2 cellular contexts compared by ENCODE assay signal in the genomic region with DNA sequence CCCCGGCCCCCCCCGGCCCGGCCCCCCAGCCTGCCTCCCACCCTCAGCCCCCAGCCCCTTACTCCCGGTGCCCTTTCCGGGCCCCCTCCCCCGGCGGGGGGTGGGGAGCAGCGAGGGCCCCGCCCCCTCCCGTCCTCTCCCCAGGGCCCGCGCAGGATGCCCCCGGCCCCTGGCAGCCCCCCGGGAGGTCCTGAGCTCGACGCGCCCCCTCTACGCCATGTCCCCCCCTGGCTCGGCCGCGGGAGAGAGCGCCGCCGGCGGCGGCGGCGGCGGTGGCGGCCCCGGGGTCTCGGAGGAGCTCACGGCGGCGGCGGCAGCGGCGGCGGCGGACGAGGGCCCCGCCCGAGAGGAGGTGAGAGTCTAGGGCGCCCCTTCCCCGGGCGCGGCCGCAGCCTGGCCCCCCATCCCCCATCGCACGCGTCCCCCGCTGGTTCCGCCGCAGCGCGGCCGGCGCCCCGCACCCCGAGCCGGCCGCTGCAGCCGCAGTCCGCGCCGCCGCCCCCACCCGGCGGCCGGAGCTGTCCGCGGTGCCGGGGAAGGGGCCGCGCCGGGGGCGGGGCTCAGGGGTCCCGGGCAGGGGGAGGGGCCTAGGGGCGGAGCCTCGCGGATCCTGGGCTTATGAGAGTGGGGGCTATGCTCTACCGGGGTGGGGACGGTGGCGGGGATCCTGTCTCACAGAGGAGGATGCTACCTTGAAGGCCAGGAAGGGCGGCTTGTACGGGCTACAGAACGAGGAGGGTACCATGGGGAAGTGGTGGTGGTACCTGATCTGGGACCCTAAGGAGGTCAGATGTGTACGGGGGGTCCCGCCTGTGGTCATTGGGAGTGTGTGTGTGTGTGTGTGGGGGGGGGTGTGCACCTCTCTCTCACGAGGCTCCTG.
TF ChIP-seq lines count a peak whose summit lies in the region.

No MANE protein-coding gene starts in this region.

TF ChIP-seq in K562, 482 proteins besides CTCF, POLR2A, EP300 and RAD21:
- no peak for TF ChIP-seq SMARCA4 (IDR thresholded peaks at IDR 0.05)
- TF ChIP-seq ZNF778 (CRISPR knock-in tag; IDR thresholded peaks at IDR 0.05): no peak
- no peak for TF ChIP-seq MEF2D (tag; conservative IDR thresholded peaks at IDR 0.05; ENCODE audit: low read depth)
- peak; percentile 18; the same call in 1 of the 2 replicates for TF ChIP-seq ZNF740 (CRISPR knock-in tag; IDR thresholded peaks at IDR 0.05)
- TF ChIP-seq ZNF740 (tag; IDR thresholded peaks at IDR 0.05): no peak
- TF ChIP-seq, protein P1, sequence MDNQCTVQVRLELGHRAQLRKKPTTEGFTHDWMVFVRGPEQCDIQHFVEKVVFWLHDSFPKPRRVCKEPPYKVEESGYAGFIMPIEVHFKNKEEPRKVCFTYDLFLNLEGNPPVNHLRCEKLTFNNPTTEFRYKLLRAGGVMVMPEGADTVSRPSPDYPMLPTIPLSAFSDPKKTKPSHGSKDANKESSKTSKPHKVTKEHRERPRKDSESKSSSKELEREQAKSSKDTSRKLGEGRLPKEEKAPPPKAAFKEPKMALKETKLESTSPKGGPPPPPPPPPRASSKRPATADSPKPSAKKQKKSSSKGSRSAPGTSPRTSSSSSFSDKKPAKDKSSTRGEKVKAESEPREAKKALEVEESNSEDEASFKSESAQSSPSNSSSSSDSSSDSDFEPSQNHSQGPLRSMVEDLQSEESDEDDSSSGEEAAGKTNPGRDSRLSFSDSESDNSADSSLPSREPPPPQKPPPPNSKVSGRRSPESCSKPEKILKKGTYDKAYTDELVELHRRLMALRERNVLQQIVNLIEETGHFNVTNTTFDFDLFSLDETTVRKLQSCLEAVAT (IDR thresholded peaks at IDR 0.05): no peak
- TF ChIP-seq RBBP5 (IDR thresholded peaks at IDR 0.05; ENCODE audit: borderline replicate concordance, insufficient read depth, low read length, poor library complexity, severe bottlenecking): no peak
- TF ChIP-seq SRSF1 (IDR thresholded peaks at IDR 0.05; ENCODE audit: low read depth, low read length): no peak
- TF ChIP-seq, protein P2, sequence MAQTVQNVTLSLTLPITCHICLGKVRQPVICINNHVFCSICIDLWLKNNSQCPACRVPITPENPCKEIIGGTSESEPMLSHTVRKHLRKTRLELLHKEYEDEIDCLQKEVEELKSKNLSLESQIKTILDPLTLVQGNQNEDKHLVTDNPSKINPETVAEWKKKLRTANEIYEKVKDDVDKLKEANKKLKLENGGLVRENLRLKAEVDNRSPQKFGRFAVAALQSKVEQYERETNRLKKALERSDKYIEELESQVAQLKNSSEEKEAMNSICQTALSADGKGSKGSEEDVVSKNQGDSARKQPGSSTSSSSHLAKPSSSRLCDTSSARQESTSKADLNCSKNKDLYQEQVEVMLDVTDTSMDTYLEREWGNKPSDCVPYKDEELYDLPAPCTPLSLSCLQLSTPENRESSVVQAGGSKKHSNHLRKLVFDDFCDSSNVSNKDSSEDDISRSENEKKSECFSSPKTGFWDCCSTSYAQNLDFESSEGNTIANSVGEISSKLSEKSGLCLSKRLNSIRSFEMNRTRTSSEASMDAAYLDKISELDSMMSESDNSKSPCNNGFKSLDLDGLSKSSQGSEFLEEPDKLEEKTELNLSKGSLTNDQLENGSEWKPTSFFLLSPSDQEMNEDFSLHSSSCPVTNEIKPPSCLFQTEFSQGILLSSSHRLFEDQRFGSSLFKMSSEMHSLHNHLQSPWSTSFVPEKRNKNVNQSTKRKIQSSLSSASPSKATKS (CRISPR knock-in tag; IDR thresholded peaks at IDR 0.05): no peak
- TF ChIP-seq VEZF1 (CRISPR knock-in tag; IDR thresholded peaks at IDR 0.05): peak; percentile 48
- peak; percentile 79; the same call in 1 of the 2 replicates for TF ChIP-seq ZBTB7A (IDR thresholded peaks at IDR 0.05; ENCODE audit: borderline replicate concordance, control insufficient read depth, low read depth, low read length)
- no peak for TF ChIP-seq SP1 (CRISPR knock-in tag; IDR thresholded peaks at IDR 0.05)
- TF ChIP-seq HOXB6 (CRISPR knock-in tag; IDR thresholded peaks at IDR 0.05; ENCODE audit: borderline replicate concordance): no peak
- TF ChIP-seq EZH2 (IDR thresholded peaks at IDR 0.05; ENCODE audit: borderline replicate concordance, low read depth, low read length): no peak
- TF ChIP-seq DACH1 (IDR thresholded peaks at IDR 0.05; ENCODE audit: partially characterized antibody): no peak
TF ChIP-seq in K562: peak in this region for 3.

TF ChIP-seq in neural cell, 6 proteins besides CTCF, POLR2A, EP300 and RAD21:
- peak; percentile 49 for TF ChIP-seq POLR2AphosphoS5 (IDR thresholded peaks at IDR 0.05)
- TF ChIP-seq TAF1 (IDR thresholded peaks at IDR 0.05; ENCODE audit: low read depth): peak; percentile 57
- TF ChIP-seq MXI1 (conservative IDR thresholded peaks at IDR 0.05; ENCODE audit: poor library complexity, severe bottlenecking): no peak
